11 cellular contexts compared by ENCODE assay signal in genomic region chr15:69304176-69304533, GRCh38. TPM values are rescaled to one million over a fixed set of nuclear protein-coding genes. Genes with fewer than 3 reads are reported as not detected.
DNase-seq lines count a peak whose midpoint lies in the region; ATAC-seq, FAIRE-seq and TF ChIP-seq lines count a peak whose summit lies in the region.
"Had no signal": no experiment of that assay in that cellular context is flagged by ENCODE, and none has a peak within 500 bp of the region (broad histone marks: within the 10 kb centered on the region; RNA-seq: fewer than 3 reads in every experiment).

No MANE protein-coding gene starts in this region.

- H4K5ac ChIP-seq in H1 (ENCODE audit: insufficient read length, low read depth, low read length), result no peak overlapping the region

- no peak overlapping the region for H4K8ac ChIP-seq in H1 (ENCODE audit: extremely low read depth, insufficient read depth, low read length)

- peak overlapping the region; percentile 65; the same call in 1 of the 2 replicates for H2BK15ac ChIP-seq in H1 (ENCODE audit: low read length)

- H3K18ac ChIP-seq in H1 (ENCODE audit: extremely low read depth, low read length), result no peak overlapping the region

- no peak overlapping the region for H3K27ac ChIP-seq in H1 (ENCODE audit: low read depth, low read length)

- no peak overlapping the region for H2BK5ac ChIP-seq in H1 (ENCODE audit: low read depth, low read length)

- no peaks in the 10 kb centered on the region; a peak in 1 of 4 replicates for H3K79me2 ChIP-seq in H1 (ENCODE audit: control insufficient read depth in 1 of 2, insufficient read depth in 2 of 2, low read length in 2 of 2)

- H4K91ac ChIP-seq in H1 (replicated peaks; ENCODE audit: insufficient read length, low read length), result no peak overlapping the region

- CTCF ChIA-PET in H1 (lab: Charles Lee; ENCODE audit: partially characterized antibody), result interaction anchor here (0.5 to 4.2 kb wide), 27 partner anchors 10 to 273 kb away, joined by 3 to 26 read pairs (median 3); no protein-coding TSS in a partner anchor

- H3K4ac ChIP-seq in H1 (replicated peaks; ENCODE audit: insufficient read length, low read depth, low read length), result no peak overlapping the region

- H3K27me3 ChIP-seq in H1 (replicated peaks in 1 of 4; ENCODE audit: control insufficient read depth in 3 of 4, extremely low read depth in 1 of 4, insufficient read depth in 3 of 4, low read length in 3 of 4), result peaks cover 5 to 15% (median 10%) of the 10 kb centered on the region in 4 experiments; a peak in 6 of 7 replicates

- no peak overlapping the region for H3K14ac ChIP-seq in H1 (ENCODE audit: insufficient read length)

- H3K56ac ChIP-seq in H1 (replicated peaks; ENCODE audit: insufficient read length, low read depth, low read length), result no peak overlapping the region

- no peak overlapping the region for H3K23ac ChIP-seq in H1 (ENCODE audit: insufficient read length)

- H3K36me3 ChIP-seq in H1 (ENCODE audit: control insufficient read depth in 2 of 4, insufficient read depth in 4 of 4, low read length in 3 of 4), result no peaks in the 10 kb centered on the region; a peak in 4 of 8 replicates

- no peak overlapping the region for H2BK12ac ChIP-seq in H1 (ENCODE audit: low read depth, low read length)

- H3K4me2 ChIP-seq in H1 (ENCODE audit: insufficient read depth in 1 of 2, low read depth in 2 of 2, low read length in 2 of 2), result no peak overlapping the region

- no peaks in the 10 kb centered on the region for H4K20me1 ChIP-seq in H1 (replicated peaks in 1 of 2; ENCODE audit: control insufficient read depth in 1 of 2, insufficient read depth in 2 of 2, low read length in 2 of 2)

- FAIRE-seq in H1 (lab: Jason Lieb, UNC), result no peak
- FAIRE-seq in frontal cortex (lab: Jason Lieb, UNC), result no peak
- FAIRE-seq: GM18507 had no signal

- ATAC-seq in GM21723 (IDR thresholded peaks at IDR 0.05; ENCODE audit: unreplicated experiment), result no peak
- ATAC-seq: naive thymus-derived CD4-positive, alpha-beta T cell had no signal

- DNase-seq in CD1c-positive myeloid dendritic cell (ENCODE audit: extremely low spot score), result peak; percentile 65
- peak; percentile 76 to 93 for DNase-seq in NOMO-1 (lab: John Stamatoyannopoulos, UW; ENCODE audit: unreplicated experiment in 2 of 2)
- DNase-seq in H1 (ENCODE audit: low read depth in 1 of 2, low spot score in 2 of 2), result no peak
- DNase-seq in non-pigmented ciliary epithelial cell (ENCODE audit: low read depth), result peak; percentile 55
- no peak for DNase-seq in GOT3 (lab: John Stamatoyannopoulos, UW)
- no peak for DNase-seq in G401 (ENCODE audit: low spot score)
- DNase-seq in frontal cortex (ENCODE audit: low spot score in 2 of 2), result no peak
- DNase-seq: hippocampal formation; naive thymus-derived CD4-positive, alpha-beta T cell had no signal

- peaks cover 9% of the 10 kb centered on the region; the same call in 1 of the 2 replicates for H3K23me2 ChIP-seq in H1 (ENCODE audit: low read depth, low read length)

- WGBS in H1 (ENCODE audit: extremely low coverage in 1 of 2, insufficient coverage in 1 of 2, insufficient read length in 1 of 2, insufficient replicate concordance in 2 of 2, low coverage in 1 of 2, low lambda C conversion rate in 2 of 2, missing lambda C conversion rate in 1 of 2), 2 experiments, result 52% methylated on average over 5 of the region's 5 CpGs; no CpG with 5 or more reads in 1 of the 2 experiments

- no peak overlapping the region for H2AFZ ChIP-seq in H1 (ENCODE audit: low read length)

- H3K9ac ChIP-seq in H1 (replicated peaks in 1 of 4; ENCODE audit: extremely low read depth in 1 of 4, low read depth in 3 of 4, low read length in 3 of 4), result no peak overlapping the region

- H2BK20ac ChIP-seq in H1 (ENCODE audit: low read length), result no peak overlapping the region

- no peak overlapping the region for H2BK120ac ChIP-seq in H1 (replicated peaks; ENCODE audit: low read depth, low read length)

- no peaks in the 10 kb centered on the region for H3K9me3 ChIP-seq in H1 (ENCODE audit: insufficient read depth in 2 of 2, low read depth in 1 of 2, low read length in 1 of 2)

- H3K4me3 ChIP-seq in H1 (ENCODE audit: extremely low read depth in 1 of 4, insufficient read depth in 2 of 4, low read depth in 3 of 4, low read length in 4 of 4), result no peak overlapping the region

- no peak for TF ChIP-seq POLR2A in H1 (IDR thresholded peaks at IDR 0.05; ENCODE audit: control extremely low read depth in 1 of 2, low read depth in 2 of 2, low read length in 2 of 2)

- no peak overlapping the region for H2AK5ac ChIP-seq in H1 (ENCODE audit: low read depth, low read length)

- no peak for TF ChIP-seq RAD21 in H1 (IDR thresholded peaks at IDR 0.05 in 1 of 2, conservative IDR thresholded peaks at IDR 0.05 in 1 of 2; ENCODE audit: low read depth in 2 of 2, low read length in 2 of 2)

- TF ChIP-seq EP300 in H1 (IDR thresholded peaks at IDR 0.05; ENCODE audit: borderline replicate concordance in 1 of 2, low read depth in 2 of 2, low read length in 2 of 2), result no peak

- POLR2A ChIA-PET in H1 (lab: Charles Lee; ENCODE audit: partially characterized antibody), result no interaction called here

- in situ Hi-C loops in G401 (cut with HindIII; ENCODE audit: low sequenced_read_pairs), result no loop called here

- TF ChIP-seq CTCF in H1 (IDR thresholded peaks at IDR 0.05; ENCODE audit: control extremely low read depth in 1 of 3, insufficient read depth in 1 of 3, low read depth in 1 of 3, low read length in 3 of 3), result no peak

- H3K4me1 ChIP-seq in H1 (replicated peaks in 1 of 4; ENCODE audit: control insufficient read depth in 3 of 4, insufficient read depth in 4 of 4, low read length in 3 of 4), result peaks cover 4 to 18% (median 10%) of the 10 kb centered on the region in 4 experiments

- H3K79me1 ChIP-seq in H1 (ENCODE audit: low read depth, low read length), result peaks cover 5% of the 10 kb centered on the region

TF ChIP-seq in H1, 55 proteins besides CTCF, POLR2A, EP300 and RAD21:
- TF ChIP-seq GABPA (IDR thresholded peaks at IDR 0.05; ENCODE audit: borderline replicate concordance, insufficient read depth, low read length) (no peak), JUN (IDR thresholded peaks at IDR 0.05; ENCODE audit: low read depth, low read length) (no peak), BACH1 (IDR thresholded peaks at IDR 0.05; ENCODE audit: low read length) (no peak), USF2 (IDR thresholded peaks at IDR 0.05; ENCODE audit: low read length) (no peak), JUND (IDR thresholded peaks at IDR 0.05; ENCODE audit: low read length) (no peak), CTBP2 (IDR thresholded peaks at IDR 0.05; ENCODE audit: borderline replicate concordance, insufficient read depth, insufficient read length, low read length) (no peak), GTF2F1 (IDR thresholded peaks at IDR 0.05; ENCODE audit: borderline replicate concordance, low read depth, low read length) (no peak), SRF (IDR thresholded peaks at IDR 0.05; ENCODE audit: low read depth, low read length) (no peak), CREB1 (IDR thresholded peaks at IDR 0.05) (no peak), RBBP5 (IDR thresholded peaks at IDR 0.05; ENCODE audit: borderline replicate concordance, low read depth, low read length) (no peak), SIN3A (conservative IDR thresholded peaks at IDR 0.05 in 1 of 2, IDR thresholded peaks at IDR 0.05 in 1 of 2; ENCODE audit: low read depth in 1 of 2, low read length in 2 of 2) (no peak), TAF1 (IDR thresholded peaks at IDR 0.05; ENCODE audit: low read depth, low read length) (no peak), BRCA1 (IDR thresholded peaks at IDR 0.05; ENCODE audit: low read depth, low read length) (no peak)

RNA-seq across cellular contexts. Expression of gene PAQR5, which starts 5.4 kb away (rescaled TPM):
- 7.8 and 8.7 TPM in 2 replicates for total RNA-seq in H1 (2021; fragmentation: NEBNext Ultra II Directional; extraction: Animal tissue kit (Norgen Biotek cat#: 25700))
- 15.8 and 18.1 TPM in 2 replicates for polyA plus RNA-seq in H1 (2011; rRNA removed)
- 10.0 TPM for polyA plus RNA-seq in H1 (2011; cell fraction: cytosol; rRNA removed)
- 17.0 TPM for polyA plus RNA-seq in H1 (2011; cell fraction: nucleus; rRNA removed)
- polyA plus RNA-seq in H1 (2012, experiment 1 of 2), result 5.8 to 8.4 TPM (median 7.3 TPM) in 4 replicates
- 4.3 TPM for polyA plus RNA-seq in H1 (2012, experiment 2 of 2)
- 9.2 TPM for polyA plus RNA-seq in H1 (2013, experiment 1 of 2)
- polyA plus RNA-seq in H1 (2013, experiment 2 of 2), result 9.5 TPM
- polyA minus RNA-seq in H1 (2011; rRNA and poly(A)+ RNA removed), result 64.9 and 76.4 TPM in 2 replicates
- 8.6 TPM for polyA minus RNA-seq in H1 (2011; cell fraction: cytosol; rRNA and poly(A)+ RNA removed)
- polyA minus RNA-seq in H1 (2011; cell fraction: nucleus; rRNA and poly(A)+ RNA removed), result 15.0 TPM
- under 0.01 and 0.03 TPM in 2 replicates for total RNA-seq in G401 (2014; rRNA removed; shearing (Covaris generic))
- total RNA-seq in frontal cortex, result 0.82 TPM
- polyA plus RNA-seq: naive thymus-derived CD4-positive, alpha-beta T cell had no signal

Comparison
In these comparisons a context has a peak if more than half of its experiments do, and no peak if none do; other contexts are left out.
1. DNase-seq: peak in CD1c-positive myeloid dendritic cell (single experiment), NOMO-1 (2 of 2) and non-pigmented ciliary epithelial cell (single experiment); none in H1 (0 of 2), GOT3 (single experiment), G401 (single experiment) and frontal cortex (0 of 2).